25 cellular contexts compared by ENCODE assay signal in the genomic region with DNA sequence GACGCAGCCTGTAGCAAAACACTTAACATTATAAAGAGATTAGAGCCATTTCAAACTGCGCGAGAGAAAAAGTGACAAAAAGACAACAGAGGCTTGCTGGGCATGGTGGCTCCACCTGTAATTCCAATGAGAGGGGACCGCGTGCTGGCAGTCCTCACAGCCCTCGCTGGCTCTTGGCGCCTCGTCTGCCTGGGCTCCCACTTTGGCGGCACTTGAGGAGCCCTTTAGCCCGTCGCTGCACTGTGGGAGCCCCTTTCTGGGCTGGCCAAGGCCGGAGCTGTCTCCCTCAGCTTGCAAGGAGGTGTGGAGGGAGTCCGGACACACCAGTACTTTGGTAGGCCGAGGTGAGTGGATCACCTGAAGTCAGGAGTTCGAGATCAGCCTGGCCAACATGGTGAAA.
"Had no signal": no experiment of that assay in that cellular context is flagged by ENCODE, and none has a peak within 500 bp of the region (broad histone marks: within the 10 kb centered on the region; RNA-seq: fewer than 3 reads in every experiment).

No MANE protein-coding gene starts in this region.

- H3K4me1 Mint-ChIP-seq: endodermal cell; nephron; neural progenitor cell; stimulated activated memory B cell treated with anti-CD40 and anti-IgM and Interleukin-4, amounts not matched to agents 10 μg/mL and 1 μg/mL and 100 μg/mL, for 72 hours had no signal

- H3K4me3 ChIP-seq: gastrocnemius medialis, lung, mucosa of descending colon, neural progenitor cell, prostate gland, right atrium auricular region, sigmoid colon, thoracic aorta, tibial nerve, upper lobe of left lung had no signal

- H2AFZ ChIP-seq: neural progenitor cell had no signal

- H3K27ac ChIP-seq: epithelial cell of prostate, gastrocnemius medialis, neural progenitor cell, prostate gland, right atrium auricular region, sigmoid colon, thoracic aorta, tibial nerve, upper lobe of left lung had no signal

- H3K27me3 Mint-ChIP-seq: naive thymus-derived CD4-positive, alpha-beta T cell; stimulated activated memory B cell treated with anti-CD40 and anti-IgM and Interleukin-4, amounts not matched to agents 10 μg/mL and 1 μg/mL and 100 μg/mL, for 72 hours had no signal

- H3K27me3 ChIP-seq: gastrocnemius medialis, neural progenitor cell, right atrium auricular region, sigmoid colon, tibial nerve, upper lobe of left lung had no signal

- ATAC-seq: esophagus mucosa; gastrocnemius medialis; left lobe of liver; stimulated activated memory B cell treated with anti-CD40 and anti-IgM and Interleukin-4, amounts not matched to agents 10 μg/mL and 1 μg/mL and 100 μg/mL, for 72 hours had no signal

- H3K4me2 ChIP-seq: neural progenitor cell had no signal

- H3K9me3 Mint-ChIP-seq: mesothelial cell of epicardium; naive thymus-derived CD4-positive, alpha-beta T cell; nephron; neural progenitor cell; stimulated activated memory B cell treated with anti-CD40 and anti-IgM and Interleukin-4, amounts not matched to agents 10 μg/mL and 1 μg/mL and 100 μg/mL, for 72 hours had no signal

- H3K36me3 Mint-ChIP-seq: mesothelial cell of epicardium, neural progenitor cell had no signal

- H3K27ac Mint-ChIP-seq: endodermal cell, mesothelial cell of epicardium, nephron, neural progenitor cell had no signal

- DNase-seq: cortex of kidney; effector CD8-positive, alpha-beta T cell; endodermal cell; gastrocnemius medialis; head of caudate nucleus; kidney; mesenchymal stem cell; mucosa of descending colon; sigmoid colon; stimulated activated CD4-positive, alpha-beta T cell treated with anti-CD3 and anti-CD28 coated beads, Interleukin-4, amount 100 ng/mL, for 4 hours; substantia nigra had no signal

- H3K4me1 ChIP-seq: gastrocnemius medialis, neural progenitor cell, prostate gland, right atrium auricular region, sigmoid colon, tibial nerve, upper lobe of left lung had no signal

- H3K4me3 Mint-ChIP-seq: endodermal cell, mesothelial cell of epicardium, nephron, neural progenitor cell had no signal

- H3K9ac ChIP-seq: neural progenitor cell had no signal
